In the genomic region with DNA sequence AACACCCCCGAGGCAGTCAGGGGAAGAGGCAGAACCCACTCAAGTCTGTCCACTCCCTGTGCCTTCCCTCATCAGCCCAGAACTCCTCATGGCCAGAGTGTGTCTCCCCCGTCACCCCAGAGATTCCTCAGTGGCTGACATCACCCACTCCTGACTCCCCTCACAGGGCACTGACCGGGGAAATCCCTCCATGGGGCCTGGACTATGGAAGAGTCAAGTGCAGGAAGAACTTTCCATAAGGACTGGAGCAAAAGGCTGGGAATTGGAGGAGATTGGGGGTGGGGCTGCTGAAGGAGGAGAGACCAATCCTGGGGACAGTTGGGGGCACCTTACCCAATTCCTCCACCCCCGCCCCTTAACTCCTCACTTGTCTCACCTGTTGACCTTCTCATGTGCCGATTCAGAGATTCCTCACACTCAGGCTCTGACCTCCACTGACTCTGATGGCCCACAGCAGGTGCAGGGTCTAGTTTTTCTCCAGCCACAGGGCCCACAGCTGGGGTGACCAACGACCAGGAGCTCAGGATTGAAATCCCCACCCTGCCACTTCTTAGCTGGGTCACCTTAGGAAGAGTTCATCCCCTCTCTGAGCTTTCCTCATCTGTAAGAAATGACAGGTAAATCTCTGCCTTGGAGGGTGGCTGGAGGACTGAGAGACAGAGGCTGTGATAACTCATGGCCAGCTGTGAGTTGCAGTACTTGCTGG, we compare ENCODE assay signal across 2 cellular contexts.
TF ChIP-seq lines count a peak whose summit lies in the region.

No MANE protein-coding gene starts in this region.

TF ChIP-seq in IMR-90, 13 proteins besides CTCF, POLR2A, EP300 and RAD21:
- TF ChIP-seq MAZ (IDR thresholded peaks at IDR 0.05; ENCODE audit: borderline replicate concordance, low read depth, low read length) (no peak), RCOR1 (IDR thresholded peaks at IDR 0.05; ENCODE audit: insufficient replicate concordance, low read length) (no peak), MAFK (IDR thresholded peaks at IDR 0.05; ENCODE audit: low read depth, low read length) (no peak), CHD1 (IDR thresholded peaks at IDR 0.05; ENCODE audit: low read depth, low read length) (no peak), RFX5 (IDR thresholded peaks at IDR 0.05; ENCODE audit: low read depth, low read length) (no peak), CEBPB (IDR thresholded peaks at IDR 0.05; ENCODE audit: low read depth, low read length) (no peak), FOS (IDR thresholded peaks at IDR 0.05; ENCODE audit: low read depth, low read length) (no peak), MXI1 (IDR thresholded peaks at IDR 0.05; ENCODE audit: borderline replicate concordance, low read depth, low read length) (no peak), NFE2L2 (IDR thresholded peaks at IDR 0.05; ENCODE audit: low read depth, low read length) (no peak), USF2 (IDR thresholded peaks at IDR 0.05; ENCODE audit: low read depth, low read length) (no peak), SMC3 (IDR thresholded peaks at IDR 0.05; ENCODE audit: low read depth, low read length) (no peak), BHLHE40 (IDR thresholded peaks at IDR 0.05; ENCODE audit: low read depth, low read length) (no peak)
- TF ChIP-seq, protein P1, sequence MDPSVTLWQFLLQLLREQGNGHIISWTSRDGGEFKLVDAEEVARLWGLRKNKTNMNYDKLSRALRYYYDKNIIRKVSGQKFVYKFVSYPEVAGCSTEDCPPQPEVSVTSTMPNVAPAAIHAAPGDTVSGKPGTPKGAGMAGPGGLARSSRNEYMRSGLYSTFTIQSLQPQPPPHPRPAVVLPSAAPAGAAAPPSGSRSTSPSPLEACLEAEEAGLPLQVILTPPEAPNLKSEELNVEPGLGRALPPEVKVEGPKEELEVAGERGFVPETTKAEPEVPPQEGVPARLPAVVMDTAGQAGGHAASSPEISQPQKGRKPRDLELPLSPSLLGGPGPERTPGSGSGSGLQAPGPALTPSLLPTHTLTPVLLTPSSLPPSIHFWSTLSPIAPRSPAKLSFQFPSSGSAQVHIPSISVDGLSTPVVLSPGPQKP (IDR thresholded peaks at IDR 0.05; ENCODE audit: borderline replicate concordance, low read depth, low read length), result no peak
TF ChIP-seq in IMR-90: peak in this region for 0.

TF ChIP-seq in HepG2, 621 proteins besides CTCF, POLR2A, EP300 and RAD21:
- TF ChIP-seq ZMYM3 (CRISPR knock-in tag; IDR thresholded peaks at IDR 0.05) (peak; percentile 87), KMT2B (CRISPR knock-in tag; IDR thresholded peaks at IDR 0.05) (no peak), ZNF768 (CRISPR knock-in tag; IDR thresholded peaks at IDR 0.05) (peak; percentile 43)
